21 cellular contexts compared by ENCODE assay signal in genomic region chr5:52728686-52729085, GRCh38. TPM values are rescaled to one million over a fixed set of nuclear protein-coding genes. Genes with fewer than 3 reads are reported as not detected.
DNase-seq lines count a peak whose midpoint lies in the region; ATAC-seq and TF ChIP-seq lines count a peak whose summit lies in the region.
"Had no signal": no experiment of that assay in that cellular context is flagged by ENCODE, and none has a peak within 500 bp of the region (broad histone marks: within the 10 kb centered on the region; RNA-seq: fewer than 3 reads in every experiment).

No MANE protein-coding gene starts in this region.

- DNase-seq in dermis blood vessel endothelial cell (peak; percentile 51), upper lobe of right lung (no peak), GM13976 (ENCODE audit: low spot score) (no peak)
- no peak for DNase-seq in naive thymus-derived CD8-positive, alpha-beta T cell
- DNase-seq in stimulated activated naive B cell treated with anti-CD40 and anti-IgM and Interleukin-4, amounts not matched to agents 10 μg/mL and 1 μg/mL and 100 μg/mL, for 72 hours = no peak
- DNase-seq: CD4-positive, alpha-beta T cell; MG63; NCI-H1417; NCI-H1694 treated with DMSO at 0.1 percent for 48 hours; NCI-H2081 treated with DMSO at 0.1 percent for 48 hours; NCI-H2171 treated with DMSO at 0.1 percent for 48 hours; NCI-H446; NCI-H526 treated with DMSO at 0.1 percent for 48 hours; OCI-M1 had no signal

- no peaks in the 10 kb centered on the region for H3K27me3 ChIP-seq in upper lobe of right lung
- H3K27me3 ChIP-seq: BLaER1, MG63, SJSA1 had no signal

- no peak for ATAC-seq in naive thymus-derived CD8-positive, alpha-beta T cell
- no peak for ATAC-seq in upper lobe of right lung
- ATAC-seq in GM21367 (IDR thresholded peaks at IDR 0.05; ENCODE audit: unreplicated experiment) = no peak
- no peak for ATAC-seq in stimulated activated naive B cell treated with anti-CD40 and anti-IgM and Interleukin-4, amounts not matched to agents 10 μg/mL and 1 μg/mL and 100 μg/mL, for 72 hours (replicated peaks)
- ATAC-seq: HCT116, Right ventricle myocardium inferior had no signal

- intact Hi-C loops in upper lobe of right lung (cut with DNase I) = no loop called here

- H3K4me3 ChIP-seq in upper lobe of right lung = no peak overlapping the region
- H3K4me3 ChIP-seq: BLaER1, MG63, SJSA1 had no signal

- H3K4me1 ChIP-seq in upper lobe of right lung = peaks cover 34% of the 10 kb centered on the region

- peak overlapping the region in 6 of 10 donors; percentile 0 to 89 (median 68) for H3K27ac Mint-ChIP-seq in naive thymus-derived CD8-positive, alpha-beta T cell
- no peak overlapping the region for H3K27ac Mint-ChIP-seq in stimulated activated naive B cell treated with anti-CD40 and anti-IgM and Interleukin-4, amounts not matched to agents 10 μg/mL and 1 μg/mL and 100 μg/mL, for 72 hours
- H3K27ac Mint-ChIP-seq: CD4-positive, alpha-beta T cell had no signal

- peaks cover 0 to 6% (median 2%) of the 10 kb centered on the region in 9 donors for H3K9me3 Mint-ChIP-seq in naive thymus-derived CD8-positive, alpha-beta T cell
- H3K9me3 Mint-ChIP-seq in stimulated activated naive B cell treated with anti-CD40 and anti-IgM and Interleukin-4, amounts not matched to agents 10 μg/mL and 1 μg/mL and 100 μg/mL, for 72 hours = peaks cover 2 to 5% of the 10 kb centered on the region in 2 donors

- POLR2A ChIA-PET in naive thymus-derived CD8-positive, alpha-beta T cell (lab: Charles Lee) = interaction anchor here (1.5 kb wide), 1 partner anchor 15 kb away, joined by 5 read pairs; no protein-coding TSS in a partner anchor

- peaks cover 0 to 5% (median 0%) of the 10 kb centered on the region in 3 donors for H3K36me3 Mint-ChIP-seq in naive thymus-derived CD8-positive, alpha-beta T cell
- no peaks in the 10 kb centered on the region for H3K36me3 Mint-ChIP-seq in stimulated activated naive B cell treated with anti-CD40 and anti-IgM and Interleukin-4, amounts not matched to agents 10 μg/mL and 1 μg/mL and 100 μg/mL, for 72 hours

- no peaks in the 10 kb centered on the region for H3K36me3 ChIP-seq in KOPT-K1 (ENCODE audit: insufficient read depth, low read length)
- no peaks in the 10 kb centered on the region for H3K36me3 ChIP-seq in upper lobe of right lung
- H3K36me3 ChIP-seq: BLaER1, MG63, SJSA1 had no signal

- H3K4me1 Mint-ChIP-seq in naive thymus-derived CD8-positive, alpha-beta T cell = peaks cover 21 to 63% (median 55%) of the 10 kb centered on the region in 4 donors
- no peaks in the 10 kb centered on the region for H3K4me1 Mint-ChIP-seq in stimulated activated naive B cell treated with anti-CD40 and anti-IgM and Interleukin-4, amounts not matched to agents 10 μg/mL and 1 μg/mL and 100 μg/mL, for 72 hours

- peak overlapping the region; percentile 96 for H3K27ac ChIP-seq in KOPT-K1 (ENCODE audit: low read depth, low read length, poor library complexity, severe bottlenecking)
- H3K27ac ChIP-seq in upper lobe of right lung = peak overlapping the region; percentile 45
- H3K27ac ChIP-seq: BLaER1 had no signal

- in situ Hi-C loops in GM13976 (cut with MboI; ENCODE audit: low sequenced_read_pairs, unreplicated experiment) = no loop called here

- H3K9me3 ChIP-seq in KOPT-K1 (ENCODE audit: insufficient read depth, low read length, poor library complexity, severe bottlenecking) (peaks cover 24% of the 10 kb centered on the region), upper lobe of right lung (no peaks in the 10 kb centered on the region)
- H3K9me3 ChIP-seq: MG63, SJSA1 had no signal

- no peak overlapping the region for H3K4me3 Mint-ChIP-seq in naive thymus-derived CD8-positive, alpha-beta T cell
- H3K4me3 Mint-ChIP-seq in stimulated activated naive B cell treated with anti-CD40 and anti-IgM and Interleukin-4, amounts not matched to agents 10 μg/mL and 1 μg/mL and 100 μg/mL, for 72 hours = no peak overlapping the region
- H3K4me3 Mint-ChIP-seq: CD4-positive, alpha-beta T cell had no signal

- no peaks in the 10 kb centered on the region for H3K27me3 Mint-ChIP-seq in naive thymus-derived CD8-positive, alpha-beta T cell
- H3K27me3 Mint-ChIP-seq in stimulated activated naive B cell treated with anti-CD40 and anti-IgM and Interleukin-4, amounts not matched to agents 10 μg/mL and 1 μg/mL and 100 μg/mL, for 72 hours = peaks cover 0 to 10% of the 10 kb centered on the region in 2 donors
- H3K27me3 Mint-ChIP-seq: CD4-positive, alpha-beta T cell had no signal

- TF ChIP-seq CTCF in upper lobe of right lung (IDR thresholded peaks at IDR 0.05) (no peak), GM13976 (IDR thresholded peaks at IDR 0.05; ENCODE audit: borderline replicate concordance, control extremely low read depth, extremely low read depth, insufficient read depth, missing control alignments) (no peak)

RNA-seq across cellular contexts. Expression of gene ITGA1, which starts 59.0 kb away (rescaled TPM):
- total RNA-seq in dermis blood vessel endothelial cell (75.4 and 81.2 TPM in 2 replicates), upper lobe of right lung (94.8 TPM)
- total RNA-seq in naive thymus-derived CD8-positive, alpha-beta T cell = 1 to 10 TPM; 3.9 to 4.6 TPM
- polyA plus RNA-seq in naive thymus-derived CD8-positive, alpha-beta T cell = 1 to 10 TPM in 1 of 3 donors, under 1 TPM in 2; 0.27 to 1.1 (median 0.83) TPM
- total RNA-seq: G401 had no signal

RNA-seq across cellular contexts. Expression of gene PELO, which starts 59.0 kb away (rescaled TPM):
- 22.8 and 24.0 TPM in 2 replicates for total RNA-seq in dermis blood vessel endothelial cell
- total RNA-seq in naive thymus-derived CD8-positive, alpha-beta T cell = 1 to 10 TPM; 7.4 to 8.5 TPM
- 1 to 10 TPM; 2.2 to 4.5 (median 2.6) TPM for polyA plus RNA-seq in naive thymus-derived CD8-positive, alpha-beta T cell
- 41.3 TPM for total RNA-seq in upper lobe of right lung

Comparison
In these comparisons a context has a peak if more than half of its experiments do, and no peak if none do; other contexts are left out.
1. RNA of gene ITGA1, which starts 59.0 kb away (total RNA-seq): 94.8 TPM in upper lobe of right lung (single experiment) and 75.4 to 81.2 TPM in dermis blood vessel endothelial cell; 3.9 to 4.6 TPM in naive thymus-derived CD8-positive, alpha-beta T cell; every median in the first group is over 10 times any median in the second.